21 cellular contexts compared by ENCODE assay signal in the genomic region with DNA sequence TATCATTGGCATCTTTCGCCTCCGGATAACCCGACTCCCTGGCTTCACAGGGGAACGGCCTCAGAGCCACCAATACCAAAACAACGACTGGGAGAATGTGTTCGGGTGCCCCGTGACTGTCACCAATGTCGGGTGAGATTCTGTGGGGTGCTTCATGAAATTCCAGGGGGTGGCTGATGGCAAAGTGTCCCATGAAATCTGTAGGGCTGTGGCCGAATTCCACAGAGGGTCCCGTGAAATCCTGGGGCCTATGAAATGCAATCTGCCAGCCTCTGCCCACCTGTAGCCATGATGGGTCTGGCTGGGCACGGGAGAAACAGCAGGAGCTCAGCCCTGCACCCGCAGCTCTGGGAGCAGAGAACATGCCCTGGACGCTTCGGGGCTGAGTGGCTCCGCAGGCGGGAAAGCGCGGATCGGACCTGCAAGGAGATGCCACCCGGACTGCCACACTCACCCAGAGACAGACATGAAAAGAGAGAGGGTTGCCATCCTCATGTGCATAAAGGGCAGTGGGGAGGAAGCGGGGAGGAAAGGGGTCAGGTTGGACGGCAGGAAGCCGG.
"Had no signal": no experiment of that assay in that cellular context is flagged by ENCODE, and none has a peak within 500 bp of the region (broad histone marks: within the 10 kb centered on the region; RNA-seq: fewer than 3 reads in every experiment).

No MANE protein-coding gene starts in this region.

- H3K4me1 ChIP-seq: SJSA1 had no signal

- H3K9me3 ChIP-seq: MG63, SJSA1 had no signal

- H3K27me3 ChIP-seq: MG63, SJSA1 had no signal

- H3K4me3 ChIP-seq: MG63, SJSA1, SK-N-MC had no signal

- H3K27ac ChIP-seq: SJSA1, SK-N-MC had no signal

- DNase-seq: IMR-90, Karpas-422, KG1, MG63, NCI-H1092 treated with DMSO at 0.1 percent for 48 hours, NCI-H1436, NCI-H187, NCI-H2029, NCI-H2081 treated with DMSO at 0.1 percent for 48 hours, NCI-H2171, NCI-H226, NCI-H446, NCI-H510A, NCI-H524 treated with DMSO at 0.1 percent for 48 hours, NCI-H69, NCI-H774, Right ventricle myocardium superior, RPMI8226, SIG-M5 had no signal

- H3K36me3 ChIP-seq: MG63, SJSA1 had no signal
